In genomic region chr4:87097075-87097474, GRCh38 we compare ENCODE assay signal across 18 cellular contexts.
DNase-seq lines count a peak whose midpoint lies in the region; ATAC-seq and FAIRE-seq lines count a peak whose summit lies in the region.
"Had no signal": no experiment of that assay in that cellular context is flagged by ENCODE, and none has a peak within 500 bp of the region (broad histone marks: within the 10 kb centered on the region; RNA-seq: fewer than 3 reads in every experiment).

No MANE protein-coding gene starts in this region.

- no peak for FAIRE-seq in small intestine (lab: Jason Lieb, UNC)
- FAIRE-seq: HTR-8/SVneo had no signal

- no peaks in the 10 kb centered on the region for H3K9me3 ChIP-seq in small intestine (ENCODE audit: control insufficient read depth, low read depth)

- no peaks in the 10 kb centered on the region for H3K9me3 Mint-ChIP-seq in activated naive CD4-positive, alpha-beta T cell treated with anti-CD3 and anti-CD28 coated beads for 36 hours
- H3K9me3 Mint-ChIP-seq in T-cell = no peaks in the 10 kb centered on the region
- no peaks in the 10 kb centered on the region for H3K9me3 Mint-ChIP-seq in stimulated activated memory B cell treated with anti-CD40 and anti-IgM and Interleukin-4, amounts not matched to agents 10 μg/mL and 1 μg/mL and 100 μg/mL, for 72 hours
- H3K9me3 Mint-ChIP-seq in activated T-helper 1 cell treated with anti-CD3 and anti-CD28 coated beads, Interleukin-12 subunit alpha, Interleukin-12 subunit beta, Interleukin-2, Interleukin-4 antibody, amounts not matched to agents 30 ng/mL and 10 ng/mL and 1 ng/mL, durations not matched to agents 14 hours and 24 hours and 36 hours = no peaks in the 10 kb centered on the region
- H3K9me3 Mint-ChIP-seq: stimulated activated naive CD8-positive, alpha-beta T cell treated with anti-CD3 and anti-CD28 coated beads, Interleukin-15, Interleukin-2, amounts not matched to agents 100 ng/mL and 50 ng/mL, for 24 hours had no signal

- H3K27ac Mint-ChIP-seq in activated naive CD4-positive, alpha-beta T cell treated with anti-CD3 and anti-CD28 coated beads for 36 hours = peak overlapping the region; percentile 17
- H3K27ac Mint-ChIP-seq in T-cell = peak overlapping the region; percentile 30 to 60
- H3K27ac Mint-ChIP-seq in stimulated activated memory B cell treated with anti-CD40 and anti-IgM and Interleukin-4, amounts not matched to agents 10 μg/mL and 1 μg/mL and 100 μg/mL, for 72 hours = peak overlapping the region; percentile 21
- H3K27ac Mint-ChIP-seq in activated T-helper 1 cell treated with anti-CD3 and anti-CD28 coated beads, Interleukin-12 subunit alpha, Interleukin-12 subunit beta, Interleukin-2, Interleukin-4 antibody, amounts not matched to agents 30 ng/mL and 10 ng/mL and 1 ng/mL, durations not matched to agents 14 hours and 24 hours and 36 hours = no peak overlapping the region
- H3K27ac Mint-ChIP-seq: stimulated activated naive CD8-positive, alpha-beta T cell treated with anti-CD3 and anti-CD28 coated beads, Interleukin-15, Interleukin-2, amounts not matched to agents 100 ng/mL and 50 ng/mL, for 24 hours had no signal

- peaks cover 9% of the 10 kb centered on the region for H3K36me3 Mint-ChIP-seq in activated naive CD4-positive, alpha-beta T cell treated with anti-CD3 and anti-CD28 coated beads for 36 hours (ENCODE audit: low read depth)
- peaks cover 27% of the 10 kb centered on the region for H3K36me3 Mint-ChIP-seq in T-cell
- H3K36me3 Mint-ChIP-seq in stimulated activated memory B cell treated with anti-CD40 and anti-IgM and Interleukin-4, amounts not matched to agents 10 μg/mL and 1 μg/mL and 100 μg/mL, for 72 hours = peaks cover 22% of the 10 kb centered on the region
- peaks cover 19% of the 10 kb centered on the region for H3K36me3 Mint-ChIP-seq in activated T-helper 1 cell treated with anti-CD3 and anti-CD28 coated beads, Interleukin-12 subunit alpha, Interleukin-12 subunit beta, Interleukin-2, Interleukin-4 antibody, amounts not matched to agents 30 ng/mL and 10 ng/mL and 1 ng/mL, durations not matched to agents 14 hours and 24 hours and 36 hours (ENCODE audit: low read depth)

- CTCF ChIA-PET in activated naive CD4-positive, alpha-beta T cell treated with anti-CD3 and anti-CD28 coated beads for 36 hours (lab: Charles Lee) = interaction anchor here (4.9 kb wide), 1 partner anchor 175 kb away, joined by 36 read pairs; no protein-coding TSS in a partner anchor
- CTCF ChIA-PET in T-cell (lab: Charles Lee) = interaction anchor here (1.0 to 10.0 kb wide), 3 partner anchors 162 to 175 kb away, joined by 3 to 179 read pairs (median 8); partner anchors contain the start of gene AFF1 (in 1 of the 2)

- 51 to 61% (median 54%) methylated on average over 4 of the region's 4 CpGs for WGBS in small intestine, 3 donors

- peak; percentile 30 for DNase-seq in activated naive CD4-positive, alpha-beta T cell treated with anti-CD3 and anti-CD28 coated beads for 36 hours
- no peak for DNase-seq in activated naive CD4-positive, alpha-beta T cell (lab: John Stamatoyannopoulos, UW)
- DNase-seq in T-cell (no peak), islet precursor cell (peak; percentile 71), NCI-H2196 (lab: John Stamatoyannopoulos, UW; ENCODE audit: unreplicated experiment) (no peak), small intestine (no peak)
- no peak for DNase-seq in activated T-helper 1 cell treated with anti-CD3 and anti-CD28 coated beads, Interleukin-12 subunit alpha, Interleukin-12 subunit beta, Interleukin-2, Interleukin-4 antibody, amounts not matched to agents 30 ng/mL and 10 ng/mL and 1 ng/mL, durations not matched to agents 14 hours and 24 hours and 36 hours (ENCODE audit: low spot score)
- DNase-seq: activated effector memory CD4-positive, alpha-beta T cell treated with anti-CD3 and anti-CD28 coated beads, Interleukin-2, amount 50 U/mL, for 16 hours; cortex of kidney; mammary epithelial cell; NCI-H1436; NCI-H345; stimulated activated CD4-positive, alpha-beta T cell treated with anti-CD3 and anti-CD28 coated beads, Interleukin-15, amount 100 ng/mL, for 24 hours; SW 1271 had no signal

- peaks cover 62% of the 10 kb centered on the region for H3K4me1 Mint-ChIP-seq in activated naive CD4-positive, alpha-beta T cell treated with anti-CD3 and anti-CD28 coated beads for 36 hours (ENCODE audit: low read depth)
- H3K4me1 Mint-ChIP-seq in T-cell = peaks cover 37 to 68% (median 67%) of the 10 kb centered on the region in 3 donors
- H3K4me1 Mint-ChIP-seq in stimulated activated memory B cell treated with anti-CD40 and anti-IgM and Interleukin-4, amounts not matched to agents 10 μg/mL and 1 μg/mL and 100 μg/mL, for 72 hours = peaks cover 25% of the 10 kb centered on the region
- H3K4me1 Mint-ChIP-seq in activated T-helper 1 cell treated with anti-CD3 and anti-CD28 coated beads, Interleukin-12 subunit alpha, Interleukin-12 subunit beta, Interleukin-2, Interleukin-4 antibody, amounts not matched to agents 30 ng/mL and 10 ng/mL and 1 ng/mL, durations not matched to agents 14 hours and 24 hours and 36 hours (ENCODE audit: low read depth) = peaks cover 19% of the 10 kb centered on the region

- POLR2A ChIA-PET in T-cell (lab: Charles Lee) = interaction anchor here in 1 of 2 donors (0.6 kb wide), 1 partner anchor 163 kb away, joined by 3 read pairs; the partner anchor contains the start of gene AFF1

- no peak for ATAC-seq in T-cell (replicated peaks in 1 of 4)
- no peak for ATAC-seq in stimulated activated memory B cell treated with anti-CD40 and anti-IgM and Interleukin-4, amounts not matched to agents 10 μg/mL and 1 μg/mL and 100 μg/mL, for 72 hours

- no peaks in the 10 kb centered on the region for H3K27me3 ChIP-seq in small intestine (ENCODE audit: control insufficient read depth in 2 of 2, insufficient read depth in 2 of 2, low read length in 2 of 2)

- H3K27me3 Mint-ChIP-seq in activated naive CD4-positive, alpha-beta T cell treated with anti-CD3 and anti-CD28 coated beads for 36 hours (ENCODE audit: low read depth) = no peaks in the 10 kb centered on the region
- no peaks in the 10 kb centered on the region for H3K27me3 Mint-ChIP-seq in T-cell
- H3K27me3 Mint-ChIP-seq in stimulated activated memory B cell treated with anti-CD40 and anti-IgM and Interleukin-4, amounts not matched to agents 10 μg/mL and 1 μg/mL and 100 μg/mL, for 72 hours = no peaks in the 10 kb centered on the region
- no peaks in the 10 kb centered on the region for H3K27me3 Mint-ChIP-seq in activated T-helper 1 cell treated with anti-CD3 and anti-CD28 coated beads, Interleukin-12 subunit alpha, Interleukin-12 subunit beta, Interleukin-2, Interleukin-4 antibody, amounts not matched to agents 30 ng/mL and 10 ng/mL and 1 ng/mL, durations not matched to agents 14 hours and 24 hours and 36 hours (ENCODE audit: insufficient read depth)
- H3K27me3 Mint-ChIP-seq: stimulated activated naive CD8-positive, alpha-beta T cell treated with anti-CD3 and anti-CD28 coated beads, Interleukin-15, Interleukin-2, amounts not matched to agents 100 ng/mL and 50 ng/mL, for 24 hours had no signal

- H3K27ac ChIP-seq in small intestine (ENCODE audit: low read depth in 1 of 2, low read length in 1 of 2) = no peak overlapping the region
- H3K27ac ChIP-seq: C4-2B had no signal

- H3K4me3 ChIP-seq in small intestine (ENCODE audit: low read depth in 1 of 2, low read length in 2 of 2) = no peak overlapping the region

- no peak overlapping the region for H3K4me3 Mint-ChIP-seq in activated naive CD4-positive, alpha-beta T cell treated with anti-CD3 and anti-CD28 coated beads for 36 hours
- no peak overlapping the region for H3K4me3 Mint-ChIP-seq in T-cell
- no peak overlapping the region for H3K4me3 Mint-ChIP-seq in stimulated activated memory B cell treated with anti-CD40 and anti-IgM and Interleukin-4, amounts not matched to agents 10 μg/mL and 1 μg/mL and 100 μg/mL, for 72 hours
- H3K4me3 Mint-ChIP-seq in activated T-helper 1 cell treated with anti-CD3 and anti-CD28 coated beads, Interleukin-12 subunit alpha, Interleukin-12 subunit beta, Interleukin-2, Interleukin-4 antibody, amounts not matched to agents 30 ng/mL and 10 ng/mL and 1 ng/mL, durations not matched to agents 14 hours and 24 hours and 36 hours = no peak overlapping the region
- H3K4me3 Mint-ChIP-seq: stimulated activated naive CD8-positive, alpha-beta T cell treated with anti-CD3 and anti-CD28 coated beads, Interleukin-15, Interleukin-2, amounts not matched to agents 100 ng/mL and 50 ng/mL, for 24 hours had no signal

- H3K36me3 ChIP-seq in small intestine (ENCODE audit: control insufficient read depth in 2 of 2, insufficient read depth in 2 of 2, low read length in 2 of 2) = peaks cover 3 to 7% of the 10 kb centered on the region in 2 donors

- intact Hi-C loops in activated naive CD4-positive, alpha-beta T cell treated with anti-CD3 and anti-CD28 coated beads for 36 hours (cut with micrococcal nuclease) = no loop called here
- intact Hi-C loops in activated T-helper 1 cell treated with anti-CD3 and anti-CD28 coated beads, Interleukin-12 subunit alpha, Interleukin-12 subunit beta, Interleukin-2, Interleukin-4 antibody, amounts not matched to agents 30 ng/mL and 10 ng/mL and 1 ng/mL, durations not matched to agents 14 hours and 24 hours and 36 hours (cut with micrococcal nuclease) = no loop called here

- peaks cover 0 to 3% of the 10 kb centered on the region in 2 donors for H3K4me1 ChIP-seq in small intestine (ENCODE audit: control insufficient read depth in 2 of 2, insufficient read depth in 1 of 2, low read depth in 1 of 2, low read length in 1 of 2)

Comparison
In these comparisons a context has a peak if more than half of its experiments do, and no peak if none do; other contexts are left out.
1. DNase-seq: peak in activated naive CD4-positive, alpha-beta T cell treated with anti-CD3 and anti-CD28 coated beads for 36 hours (single experiment) and islet precursor cell (single experiment); none in activated naive CD4-positive, alpha-beta T cell (0 of 4), T-cell (0 of 34), NCI-H2196 (single experiment), small intestine (single experiment) and activated T-helper 1 cell treated with anti-CD3 and anti-CD28 coated beads, Interleukin-12 subunit alpha, Interleukin-12 subunit beta, Interleukin-2, Interleukin-4 antibody, amounts not matched to agents 30 ng/mL and 10 ng/mL and 1 ng/mL, durations not matched to agents 14 hours and 24 hours and 36 hours (single experiment).